Comparison of ENCODE assay signal across 12 cellular contexts in genomic region chr16:66996324-66996982, GRCh38. TPM values are rescaled to one million over a fixed set of nuclear protein-coding genes. Genes with fewer than 3 reads are reported as not detected.
DNase-seq lines count a peak whose midpoint lies in the region; ATAC-seq, FAIRE-seq and TF ChIP-seq lines count a peak whose summit lies in the region.
"Had no signal": no experiment of that assay in that cellular context is flagged by ENCODE, and none has a peak within 500 bp of the region (broad histone marks: within the 10 kb centered on the region; RNA-seq: fewer than 3 reads in every experiment).

No MANE protein-coding gene starts in this region.

- peak overlapping the region; percentile 12 for H3K27ac ChIP-seq in suprapubic skin
- H3K27ac ChIP-seq: colonic mucosa, PC-9 had no signal

- no peak overlapping the region for H3K27ac Mint-ChIP-seq in HFFc6

- WGBS in suprapubic skin = 61% methylated on average over 5 of the region's 6 CpGs

- TF ChIP-seq EP300 in suprapubic skin (IDR thresholded peaks at IDR 0.05) = no peak

- peaks cover 4% of the 10 kb centered on the region for H3K27me3 Mint-ChIP-seq in HFFc6 (ENCODE audit: insufficient read depth)
- H3K27me3 Mint-ChIP-seq: naive thymus-derived CD8-positive, alpha-beta T cell had no signal

- H3K36me3 Mint-ChIP-seq in HFFc6 (ENCODE audit: low read depth) = no peaks in the 10 kb centered on the region
- H3K36me3 Mint-ChIP-seq: naive thymus-derived CD8-positive, alpha-beta T cell had no signal

- intact Hi-C loops in left colon (cut with DNase I, micrococcal nuclease) = no loop called here

- DNase-seq in HFFc6 (peak; percentile 62), dermis blood vessel endothelial cell (peak; percentile 27), left colon (peak in 1 of 2 donors; percentile 62), suprapubic skin (ENCODE audit: low spot score in 2 of 2) (no peak), NCI-H226 (no peak), GM19238 (ENCODE audit: insufficient read length, low spot score) (no peak), GM12892 (ENCODE audit: insufficient read length) (no peak)
- DNase-seq: colonic mucosa; naive thymus-derived CD8-positive, alpha-beta T cell; PC-9 had no signal

- no peaks in the 10 kb centered on the region for H3K9me3 ChIP-seq in suprapubic skin
- H3K9me3 ChIP-seq: colonic mucosa had no signal

- TF ChIP-seq POLR2A in suprapubic skin (IDR thresholded peaks at IDR 0.05) (no peak), GM12892 (IDR thresholded peaks at IDR 0.05; ENCODE audit: low read depth, low read length) (no peak)

- no peaks in the 10 kb centered on the region for H3K36me3 ChIP-seq in suprapubic skin
- H3K36me3 ChIP-seq: colonic mucosa had no signal

- peaks cover 26% of the 10 kb centered on the region for H3K4me1 ChIP-seq in suprapubic skin
- H3K4me1 ChIP-seq: colonic mucosa had no signal

- H3K4me3 ChIP-seq in suprapubic skin = no peak overlapping the region
- H3K4me3 ChIP-seq: colonic mucosa, PC-9 had no signal

- no peak overlapping the region for H3K4me3 Mint-ChIP-seq in HFFc6
- H3K4me3 Mint-ChIP-seq: naive thymus-derived CD8-positive, alpha-beta T cell had no signal

- no peak for FAIRE-seq in GM12892 (lab: Jason Lieb, UNC)

- peak; percentile 47 for ATAC-seq in left colon
- ATAC-seq in HG02981 (IDR thresholded peaks at IDR 0.05; ENCODE audit: unreplicated experiment) = no peak
- ATAC-seq: naive thymus-derived CD8-positive, alpha-beta T cell had no signal

- TF ChIP-seq CTCF in HFFc6 (IDR thresholded peaks at IDR 0.05) (no peak), suprapubic skin (IDR thresholded peaks at IDR 0.05) (no peak)

- no peaks in the 10 kb centered on the region for H3K9me3 Mint-ChIP-seq in HFFc6
- H3K9me3 Mint-ChIP-seq: naive thymus-derived CD8-positive, alpha-beta T cell had no signal

- H3K27me3 ChIP-seq in suprapubic skin = no peaks in the 10 kb centered on the region
- H3K27me3 ChIP-seq: colonic mucosa had no signal

- peaks cover 6% of the 10 kb centered on the region for H3K4me1 Mint-ChIP-seq in HFFc6 (ENCODE audit: low read depth)

RNA-seq across cellular contexts. Expression of gene CES4A, which starts 8.1 kb away (rescaled TPM):
- total RNA-seq in HFFc6 (2021; fragmentation: NEBNext Ultra II Directional; extraction: Animal tissue kit (Norgen Biotek cat#: 25700)) = 1 to 10 TPM; 1.7 to 3.5 (median 2.3) TPM
- total RNA-seq in dermis blood vessel endothelial cell = 1.4 and 1.7 TPM in 2 replicates
- 10 to 100 TPM in 1 of 2 donors, 1 to 10 TPM in 1; 6.6 to 12.1 TPM for total RNA-seq in left colon
- total RNA-seq in suprapubic skin = 100 to 1,000 TPM in 2 of 4 donors, 10 to 100 TPM in 2; 47.2 to 148 (median 99.9) TPM
- 2.4 TPM for polyA plus RNA-seq in GM12892 (2012; ENCODE audit: missing spikeins)
- total RNA-seq: H4 had no signal

RNA-seq across cellular contexts. Expression of gene CBFB, which starts 32.5 kb away (rescaled TPM):
- total RNA-seq in HFFc6 (2021; fragmentation: NEBNext Ultra II Directional; extraction: Animal tissue kit (Norgen Biotek cat#: 25700)) = 10 to 100 TPM; 55.2 to 84.4 (median 69.5) TPM
- total RNA-seq in dermis blood vessel endothelial cell (96.5 and 124 TPM in 2 replicates), left colon (10 to 100 TPM; 25.8 to 27.0 TPM), suprapubic skin (10 to 100 TPM; 28.2 to 68.3 (median 46.6) TPM)
- polyA plus RNA-seq in GM12892 (2012; ENCODE audit: missing spikeins) = 41.0 TPM

RNA-seq across cellular contexts. Expression of gene CES3, which starts 35.4 kb away (rescaled TPM):
- total RNA-seq in HFFc6 (2021; fragmentation: NEBNext Ultra II Directional; extraction: Animal tissue kit (Norgen Biotek cat#: 25700)) = under 1 TPM in 5 of 6 experiments, not detected in 1; 0.06 to 0.39 (median 0.14) TPM
- total RNA-seq in dermis blood vessel endothelial cell (not detected in 2 replicates), left colon (100 to 1,000 TPM; 201 to 203 TPM), suprapubic skin (1 to 10 TPM in 3 of 4 donors, not detected in 1; 1.4 to 2.2 (median 1.5) TPM)
- 0.87 TPM for polyA plus RNA-seq in GM12892 (2012; ENCODE audit: missing spikeins)
- polyA plus RNA-seq: naive thymus-derived CD8-positive, alpha-beta T cell had no signal

Comparison
In these comparisons a context has a peak if more than half of its experiments do, and no peak if none do; other contexts are left out.
1. DNase-seq: peak in HFFc6 (single experiment) and dermis blood vessel endothelial cell (single experiment); none in suprapubic skin (0 of 2), NCI-H226 (single experiment), GM19238 (single experiment) and GM12892 (single experiment).
2. RNA of gene CES3, which starts 35.4 kb away (total RNA-seq): 201 to 203 TPM in left colon; 1.4 to 2.2 TPM in suprapubic skin, not detected in dermis blood vessel endothelial cell and 0.06 to 0.39 TPM in HFFc6; every median in the first group is over 10 times any median in the second.